Comparison of ENCODE assay signal across 7 cellular contexts in genomic region chr10:74056081-74056818, GRCh38. TPM values are rescaled to one million over a fixed set of nuclear protein-coding genes. Genes with fewer than 3 reads are reported as not detected.
DNase-seq lines count a peak whose midpoint lies in the region; ATAC-seq lines count a peak whose summit lies in the region.

No MANE protein-coding gene starts in this region.

- no peaks in the 10 kb centered on the region for H3K9me3 Mint-ChIP-seq in effector memory CD8-positive, alpha-beta T cell

- no peaks in the 10 kb centered on the region for H3K36me3 Mint-ChIP-seq in effector memory CD8-positive, alpha-beta T cell (ENCODE audit: insufficient read depth)

- H3K27me3 ChIP-seq in MG63, result no peaks in the 10 kb centered on the region

- H3K4me1 Mint-ChIP-seq in effector memory CD8-positive, alpha-beta T cell (ENCODE audit: low read depth in 2 of 2), result peaks cover 22 to 26% of the 10 kb centered on the region in 2 donors

- no peaks in the 10 kb centered on the region for H3K27me3 Mint-ChIP-seq in effector memory CD8-positive, alpha-beta T cell

- no peaks in the 10 kb centered on the region for H3K9me3 ChIP-seq in MG63

- DNase-seq in MG63, result peak; percentile 10
- DNase-seq in effector memory CD8-positive, alpha-beta T cell, result no peak
- peak; percentile 58 for DNase-seq in pulmonary artery endothelial cell (ENCODE audit: low read depth, low spot score)
- no peak for DNase-seq in SKM-1 treated with dmso at 0.1 percent for 144 hours (lab: John Stamatoyannopoulos, UW; ENCODE audit: unreplicated experiment)
- DNase-seq in NCI-H82 treated with DMSO at 0.1 percent for 48 hours (lab: John Stamatoyannopoulos, UW; ENCODE audit: unreplicated experiment), result no peak

- no peak overlapping the region for H3K4me3 ChIP-seq in MG63

- peak overlapping the region in 1 of 2 donors; percentile 3 for H3K4me3 Mint-ChIP-seq in effector memory CD8-positive, alpha-beta T cell

- peak; percentile 59 for ATAC-seq in GM19351 (IDR thresholded peaks at IDR 0.05; ENCODE audit: unreplicated experiment)
- peak; percentile 61 for ATAC-seq in effector memory CD8-positive, alpha-beta T cell (replicated peaks)
- ATAC-seq in HG03521 (IDR thresholded peaks at IDR 0.05; ENCODE audit: unreplicated experiment), result no peak

- H3K36me3 ChIP-seq in MG63, result peaks cover 23% of the 10 kb centered on the region; the same call in 1 of the 2 replicates

- peak overlapping the region in 1 of 2 donors; percentile 36 for H3K27ac Mint-ChIP-seq in effector memory CD8-positive, alpha-beta T cell

RNA-seq across cellular contexts. Expression of gene VCL, which starts 58.3 kb away (rescaled TPM):
- 109 and 112 TPM in 2 replicates for total RNA-seq in MG63 (2014; rRNA removed; shearing (Covaris generic); ENCODE audit: low replicate concordance)
- total RNA-seq in pulmonary artery endothelial cell, result 169 and 184 TPM in 2 replicates

Comparison
In these comparisons a context has a peak if more than half of its experiments do, and no peak if none do; other contexts are left out.
1. DNase-seq: peak in MG63 (single experiment) and pulmonary artery endothelial cell (single experiment); none in effector memory CD8-positive, alpha-beta T cell (0 of 3), SKM-1 treated with dmso at 0.1 percent for 144 hours (single experiment) and NCI-H82 treated with DMSO at 0.1 percent for 48 hours (single experiment).